9 cellular contexts compared by ENCODE assay signal in the genomic region with DNA sequence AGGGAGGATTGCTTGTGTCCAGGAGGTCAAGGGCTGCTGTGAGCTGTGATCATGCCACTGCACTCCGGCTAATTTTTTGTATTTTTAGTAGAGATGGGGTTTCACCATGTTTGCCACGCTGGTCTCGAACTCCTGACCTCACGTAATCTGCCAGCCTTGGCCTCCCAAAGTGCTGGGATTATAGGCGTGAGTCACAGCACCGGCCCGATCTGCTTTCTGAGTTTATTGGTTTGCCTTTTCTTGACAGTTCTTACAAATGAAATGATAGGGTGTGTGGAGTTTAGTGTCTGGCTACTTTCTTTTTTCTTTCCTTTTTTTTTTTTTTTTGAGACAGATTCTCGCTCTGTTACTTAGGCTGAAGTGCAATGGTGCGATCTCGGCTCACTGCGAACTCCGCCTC. TPM values are rescaled to one million over a fixed set of nuclear protein-coding genes. Genes with fewer than 3 reads are reported as not detected.
DNase-seq lines count a peak whose midpoint lies in the region; ATAC-seq and TF ChIP-seq lines count a peak whose summit lies in the region.
"Had no signal": no experiment of that assay in that cellular context is flagged by ENCODE, and none has a peak within 500 bp of the region (broad histone marks: within the 10 kb centered on the region; RNA-seq: fewer than 3 reads in every experiment).

No MANE protein-coding gene starts in this region.

- no peak overlapping the region for H3K27ac ChIP-seq in CD8-positive, alpha-beta T cell (ENCODE audit: low read depth, low read length)
- no peak overlapping the region for H3K27ac ChIP-seq in ectodermal cell (ENCODE audit: insufficient read depth, low read depth, low read length, poor library complexity, severe bottlenecking)

- POLR2A ChIA-PET in CD8-positive, alpha-beta T cell (lab: Charles Lee): interaction anchor here (0.6 to 1.4 kb wide), 4 partner anchors 8 to 163 kb away, joined by 3 to 9 read pairs (median 3); partner anchors contain the start of gene SMIM7

- no peak for TF ChIP-seq CTCF in CD8-positive, alpha-beta T cell (IDR thresholded peaks at IDR 0.05)
- TF ChIP-seq CTCF in NB4 (IDR thresholded peaks at IDR 0.05; ENCODE audit: low read depth, low read length) (no peak), osteocyte (IDR thresholded peaks at IDR 0.05) (no peak), GM20000 (IDR thresholded peaks at IDR 0.05; ENCODE audit: extremely low read depth, missing control alignments) (no peak)

- H3K4me1 ChIP-seq in CD8-positive, alpha-beta T cell (ENCODE audit: insufficient read depth, low read length): peaks cover 11% of the 10 kb centered on the region
- H3K4me1 ChIP-seq in ectodermal cell (ENCODE audit: control insufficient read depth, insufficient read depth, low read length): no peaks in the 10 kb centered on the region

- no peaks in the 10 kb centered on the region for H3K9me3 ChIP-seq in CD8-positive, alpha-beta T cell (ENCODE audit: low read length)
- no peaks in the 10 kb centered on the region for H3K9me3 ChIP-seq in ectodermal cell (ENCODE audit: control insufficient read depth, low read length)

- no peak for DNase-seq in CD8-positive, alpha-beta T cell
- no peak for DNase-seq in NB4 (ENCODE audit: low read depth)
- no peak for DNase-seq in osteocyte (ENCODE audit: extremely low spot score, unreplicated experiment)
- DNase-seq in NCI-H524 treated with DMSO at 0.1 percent for 48 hours (lab: John Stamatoyannopoulos, UW): no peak
- DNase-seq in GM20000 (ENCODE audit: low spot score): no peak
- DNase-seq in NCI-H526 (lab: John Stamatoyannopoulos, UW): no peak
- DNase-seq: NCI-H1105 had no signal

- H3K27me3 ChIP-seq in CD8-positive, alpha-beta T cell (ENCODE audit: insufficient read depth, low read length): no peaks in the 10 kb centered on the region
- no peaks in the 10 kb centered on the region for H3K27me3 ChIP-seq in ectodermal cell (ENCODE audit: control insufficient read depth, insufficient read depth, low read length, poor library complexity, severe bottlenecking)

- peak overlapping the region; percentile 48 for H3K4me3 Mint-ChIP-seq in CD8-positive, alpha-beta T cell
- peak overlapping the region; percentile 99 for H3K4me3 Mint-ChIP-seq in osteocyte (ENCODE audit: unreplicated experiment)

- peaks cover 14% of the 10 kb centered on the region for H3K4me1 Mint-ChIP-seq in CD8-positive, alpha-beta T cell (ENCODE audit: low read depth)
- peaks cover 28% of the 10 kb centered on the region for H3K4me1 Mint-ChIP-seq in osteocyte (ENCODE audit: unreplicated experiment)

- H3K36me3 ChIP-seq in CD8-positive, alpha-beta T cell (ENCODE audit: insufficient read depth, low read length): no peaks in the 10 kb centered on the region
- peaks cover 5% of the 10 kb centered on the region for H3K36me3 ChIP-seq in ectodermal cell (ENCODE audit: control insufficient read depth, insufficient read depth, low read length)

- H3K36me3 Mint-ChIP-seq in CD8-positive, alpha-beta T cell: peaks cover 9% of the 10 kb centered on the region
- peaks cover 7% of the 10 kb centered on the region for H3K36me3 Mint-ChIP-seq in osteocyte (ENCODE audit: unreplicated experiment)

- no peaks in the 10 kb centered on the region for H3K27me3 Mint-ChIP-seq in CD8-positive, alpha-beta T cell (ENCODE audit: low read depth)
- H3K27me3 Mint-ChIP-seq in osteocyte (ENCODE audit: unreplicated experiment): no peaks in the 10 kb centered on the region

- H3K9me3 Mint-ChIP-seq in CD8-positive, alpha-beta T cell: no peaks in the 10 kb centered on the region
- H3K9me3 Mint-ChIP-seq in osteocyte (ENCODE audit: unreplicated experiment): no peaks in the 10 kb centered on the region

- 90 to 93% methylated on average over 12 of the region's 12 CpGs for WGBS in ectodermal cell, 2 experiments

- intact Hi-C loops in CD8-positive, alpha-beta T cell (cut with DNase I, micrococcal nuclease): loop anchor here (5.0 to 10.0 kb wide), 2 partner anchors 338 to 810 kb away; partner anchors contain the start of genes DDA1 (in 1 of the 2) and MRPL34 (in 1 of the 2)

- TF ChIP-seq POLR2A in NB4 (IDR thresholded peaks at IDR 0.05; ENCODE audit: extremely low read depth, insufficient read length): no peak

- H3K4me3 ChIP-seq in CD8-positive, alpha-beta T cell (ENCODE audit: low read depth, low read length): no peak overlapping the region
- H3K4me3 ChIP-seq in NB4 (ENCODE audit: low read depth, low read length): peak overlapping the region; percentile 77
- peak overlapping the region; percentile 46 for H3K4me3 ChIP-seq in ectodermal cell (ENCODE audit: insufficient read depth, low read depth, low read length)

- CTCF ChIA-PET in CD8-positive, alpha-beta T cell (lab: Charles Lee): interaction anchor here (1.2 kb wide), 1 partner anchor 55 kb away, joined by 3 read pairs; no protein-coding TSS in a partner anchor

- H3K27ac Mint-ChIP-seq in CD8-positive, alpha-beta T cell: no peak overlapping the region
- peak overlapping the region; percentile 95 for H3K27ac Mint-ChIP-seq in osteocyte (ENCODE audit: unreplicated experiment)

- ATAC-seq in CD8-positive, alpha-beta T cell: no peak
- ATAC-seq in HG03139 (IDR thresholded peaks at IDR 0.05; ENCODE audit: unreplicated experiment): no peak

RNA-seq across cellular contexts. Expression of gene C19orf44, which starts 0.8 kb away (rescaled TPM):
- total RNA-seq in CD8-positive, alpha-beta T cell: under 1 TPM; 0.52 to 0.61 TPM
- polyA plus RNA-seq in ectodermal cell (2013, experiment 1 of 4): 10.4 TPM
- polyA plus RNA-seq in ectodermal cell (2013, experiment 2 of 4): 11.2 TPM
- polyA plus RNA-seq in ectodermal cell (2013, experiment 3 of 4): 9.1 TPM
- polyA plus RNA-seq in ectodermal cell (2013, experiment 4 of 4): 10.7 TPM
- 5.3 and 5.5 TPM in 2 replicates for total RNA-seq in osteocyte

RNA-seq across cellular contexts. Expression of gene CALR3, which starts 1.1 kb away (rescaled TPM):
- not detected for total RNA-seq in CD8-positive, alpha-beta T cell
- polyA plus RNA-seq in ectodermal cell (2013, experiment 1 of 4): not detected
- polyA plus RNA-seq in ectodermal cell (2013, experiment 2 of 4): 0.14 TPM
- polyA plus RNA-seq in ectodermal cell (2013, experiment 3 of 4): not detected
- polyA plus RNA-seq in ectodermal cell (2013, experiment 4 of 4): not detected
- not detected in 2 replicates for total RNA-seq in osteocyte

RNA-seq across cellular contexts. Expression of gene EPS15L1, which starts 25.3 kb away (rescaled TPM):
- 10 to 100 TPM; 23.4 to 25.3 TPM for total RNA-seq in CD8-positive, alpha-beta T cell
- 47.4 TPM for polyA plus RNA-seq in ectodermal cell (2013, experiment 1 of 4)
- polyA plus RNA-seq in ectodermal cell (2013, experiment 2 of 4): 41.2 TPM
- 37.8 TPM for polyA plus RNA-seq in ectodermal cell (2013, experiment 3 of 4)
- 39.9 TPM for polyA plus RNA-seq in ectodermal cell (2013, experiment 4 of 4)
- 47.4 and 53.1 TPM in 2 replicates for total RNA-seq in osteocyte

RNA-seq across cellular contexts. Expression of gene CHERP, which starts 45.2 kb away (rescaled TPM):
- 10 to 100 TPM; 68.7 to 68.9 TPM for total RNA-seq in CD8-positive, alpha-beta T cell
- 72.1 TPM for polyA plus RNA-seq in ectodermal cell (2013, experiment 1 of 4)
- 68.5 TPM for polyA plus RNA-seq in ectodermal cell (2013, experiment 2 of 4)
- polyA plus RNA-seq in ectodermal cell (2013, experiment 3 of 4): 53.3 TPM
- 57.2 TPM for polyA plus RNA-seq in ectodermal cell (2013, experiment 4 of 4)
- total RNA-seq in osteocyte: 45.1 and 50.1 TPM in 2 replicates
